11 cellular contexts compared by ENCODE assay signal in the genomic region with DNA sequence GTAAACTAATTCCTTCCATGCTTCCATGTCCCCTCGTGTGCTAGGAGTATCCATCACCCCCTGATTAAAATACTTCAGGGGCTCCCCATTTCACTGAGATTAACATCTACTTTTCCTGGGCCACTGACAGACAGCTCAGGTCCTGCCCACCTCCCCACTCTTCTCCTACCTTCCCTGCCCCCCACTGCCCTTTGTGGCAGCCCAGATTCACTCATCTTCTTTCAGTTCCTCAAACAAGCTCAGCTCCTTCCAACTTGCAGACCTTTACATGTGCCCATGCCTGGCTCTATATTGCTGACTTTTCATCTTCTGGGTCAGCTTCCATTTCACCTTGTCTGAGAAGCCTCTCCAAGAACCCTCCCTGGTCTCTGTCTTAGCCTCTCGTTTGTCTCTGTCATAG. TPM values are rescaled to one million over a fixed set of nuclear protein-coding genes. Genes with fewer than 3 reads are reported as not detected.
DNase-seq lines count a peak whose midpoint lies in the region; ATAC-seq and TF ChIP-seq lines count a peak whose summit lies in the region.
"Had no signal": no experiment of that assay in that cellular context is flagged by ENCODE, and none has a peak within 500 bp of the region (broad histone marks: within the 10 kb centered on the region; RNA-seq: fewer than 3 reads in every experiment).

No MANE protein-coding gene starts in this region.

- TF ChIP-seq EP300 in esophagus muscularis mucosa (IDR thresholded peaks at IDR 0.05): no peak

- no peak for TF ChIP-seq POLR2A in NB4 (IDR thresholded peaks at IDR 0.05; ENCODE audit: extremely low read depth, insufficient read length)
- no peak for TF ChIP-seq POLR2A in esophagus muscularis mucosa (IDR thresholded peaks at IDR 0.05; ENCODE audit: low read depth)

- no peaks in the 10 kb centered on the region for H3K9me3 Mint-ChIP-seq in effector memory CD8-positive, alpha-beta T cell
- peaks cover 11% of the 10 kb centered on the region for H3K9me3 Mint-ChIP-seq in mesothelial cell of epicardium

- WGBS in esophagus muscularis mucosa: 87% methylated on average over 2 of the region's 2 CpGs

- no peaks in the 10 kb centered on the region for H3K27me3 ChIP-seq in effector memory CD4-positive, alpha-beta T cell (replicated peaks; ENCODE audit: control insufficient read depth, insufficient read depth, low read length, poor library complexity, severe bottlenecking)
- H3K27me3 ChIP-seq in esophagus muscularis mucosa: peaks cover 0 to 5% (median 0%) of the 10 kb centered on the region in 4 donors

- H3K4me1 ChIP-seq in effector memory CD4-positive, alpha-beta T cell (ENCODE audit: control insufficient read depth, insufficient read depth, low read length, poor library complexity, severe bottlenecking): no peaks in the 10 kb centered on the region
- H3K4me1 ChIP-seq in esophagus muscularis mucosa: no peaks in the 10 kb centered on the region

- peaks cover 13 to 14% of the 10 kb centered on the region in 2 donors for H3K27me3 Mint-ChIP-seq in effector memory CD8-positive, alpha-beta T cell
- H3K27me3 Mint-ChIP-seq in mesothelial cell of epicardium (ENCODE audit: low read depth): peaks cover 4% of the 10 kb centered on the region

- intact Hi-C loops in esophagus muscularis mucosa (cut with DNase I): no loop called here

- H3K9me3 ChIP-seq in effector memory CD4-positive, alpha-beta T cell (ENCODE audit: control insufficient read depth, low read length): no peaks in the 10 kb centered on the region
- H3K9me3 ChIP-seq in esophagus muscularis mucosa: peaks cover 0 to under 1% (median 0%) of the 10 kb centered on the region in 4 donors
- H3K9me3 ChIP-seq: thoracic aorta had no signal

- TF ChIP-seq CTCF in GM10248 (IDR thresholded peaks at IDR 0.05; ENCODE audit: control extremely low read depth, extremely low read depth, low read depth, missing control alignments) (no peak), NB4 (IDR thresholded peaks at IDR 0.05; ENCODE audit: low read depth, low read length) (no peak), esophagus muscularis mucosa (IDR thresholded peaks at IDR 0.05) (no peak), mesothelial cell of epicardium (IDR thresholded peaks at IDR 0.05; ENCODE audit: unreplicated experiment) (no peak)

- ATAC-seq in GM19452 (IDR thresholded peaks at IDR 0.05; ENCODE audit: unreplicated experiment) (peak; percentile 93), HG02970 (IDR thresholded peaks at IDR 0.05; ENCODE audit: low FRiP score, unreplicated experiment) (peak; percentile 61)
- ATAC-seq in effector memory CD8-positive, alpha-beta T cell (replicated peaks): no peak

- H3K27ac Mint-ChIP-seq in effector memory CD8-positive, alpha-beta T cell: peak overlapping the region in 1 of 2 donors; percentile 21
- H3K27ac Mint-ChIP-seq in mesothelial cell of epicardium: no peak overlapping the region

- H3K27ac ChIP-seq in effector memory CD4-positive, alpha-beta T cell (ENCODE audit: insufficient read depth, low read length, poor library complexity, severe bottlenecking): no peak overlapping the region
- no peak overlapping the region for H3K27ac ChIP-seq in esophagus muscularis mucosa (replicated peaks in 1 of 4)
- H3K27ac ChIP-seq: thoracic aorta had no signal

- no peaks in the 10 kb centered on the region for H3K36me3 Mint-ChIP-seq in effector memory CD8-positive, alpha-beta T cell (ENCODE audit: insufficient read depth)
- H3K36me3 Mint-ChIP-seq in mesothelial cell of epicardium: no peaks in the 10 kb centered on the region

- CTCF ChIA-PET in GM10248 (lab: Yijun Ruan, JAX): interaction anchor here (1.4 to 5.1 kb wide), 5 partner anchors 11 to 295 kb away, joined by 3 to 49 read pairs (median 6); a partner anchor contains a TSS

- no peaks in the 10 kb centered on the region for H3K4me1 Mint-ChIP-seq in effector memory CD8-positive, alpha-beta T cell (ENCODE audit: low read depth in 2 of 2)
- H3K4me1 Mint-ChIP-seq in mesothelial cell of epicardium: no peaks in the 10 kb centered on the region

- H3K4me3 ChIP-seq in NB4 (ENCODE audit: low read depth, low read length) (no peak overlapping the region), esophagus muscularis mucosa (no peak overlapping the region)
- no peak overlapping the region for H3K4me3 ChIP-seq in effector memory CD4-positive, alpha-beta T cell (ENCODE audit: insufficient read depth, low read depth, low read length, poor library complexity, severe bottlenecking)
- H3K4me3 ChIP-seq: thoracic aorta had no signal

- no peak overlapping the region for H3K4me3 Mint-ChIP-seq in effector memory CD8-positive, alpha-beta T cell
- no peak overlapping the region for H3K4me3 Mint-ChIP-seq in mesothelial cell of epicardium

- H3K36me3 ChIP-seq in effector memory CD4-positive, alpha-beta T cell (ENCODE audit: control insufficient read depth, insufficient read depth, low read length): no peaks in the 10 kb centered on the region
- H3K36me3 ChIP-seq in esophagus muscularis mucosa: no peaks in the 10 kb centered on the region
- H3K36me3 ChIP-seq: thoracic aorta had no signal

- DNase-seq in GM10248 (ENCODE audit: extremely low spot score) (peak; percentile 63), NB4 (ENCODE audit: low read depth) (peak; percentile 31), esophagus muscularis mucosa (ENCODE audit: extremely low spot score) (no peak), mesothelial cell of epicardium (ENCODE audit: low spot score in 2 of 2, unreplicated experiment in 2 of 2) (no peak)
- no peak for DNase-seq in effector memory CD4-positive, alpha-beta T cell
- DNase-seq in effector memory CD8-positive, alpha-beta T cell: no peak
- DNase-seq: foreskin melanocyte had no signal

- POLR2A ChIA-PET in GM10248 (lab: Yijun Ruan, JAX): no interaction called here

RNA-seq across cellular contexts. Expression of a gene that starts 12.0 kb away (rescaled TPM):
- total RNA-seq in esophagus muscularis mucosa (under 1 TPM in 1 of 4 donors, not detected in 3; 0.11 TPM), mesothelial cell of epicardium (not detected in 3 replicates)
- total RNA-seq: LHCN-M2 had no signal

RNA-seq across cellular contexts. Expression of a gene that starts 44.8 kb away (rescaled TPM):
- 1 to 10 TPM in 1 of 4 donors, under 1 TPM in 2, not detected in 1; 0.11 to 2.8 (median 0.42) TPM for total RNA-seq in esophagus muscularis mucosa
- total RNA-seq in mesothelial cell of epicardium: 0.31 to 0.83 TPM (median 0.32 TPM) in 3 replicates
- total RNA-seq: LHCN-M2 had no signal

Comparison
In these comparisons a context has a peak if more than half of its experiments do, and no peak if none do; other contexts are left out.
1. DNase-seq: peak in GM10248 (single experiment) and NB4 (single experiment); none in effector memory CD4-positive, alpha-beta T cell (0 of 3), effector memory CD8-positive, alpha-beta T cell (0 of 3), esophagus muscularis mucosa (single experiment) and mesothelial cell of epicardium (0 of 2).